In the genomic region with DNA sequence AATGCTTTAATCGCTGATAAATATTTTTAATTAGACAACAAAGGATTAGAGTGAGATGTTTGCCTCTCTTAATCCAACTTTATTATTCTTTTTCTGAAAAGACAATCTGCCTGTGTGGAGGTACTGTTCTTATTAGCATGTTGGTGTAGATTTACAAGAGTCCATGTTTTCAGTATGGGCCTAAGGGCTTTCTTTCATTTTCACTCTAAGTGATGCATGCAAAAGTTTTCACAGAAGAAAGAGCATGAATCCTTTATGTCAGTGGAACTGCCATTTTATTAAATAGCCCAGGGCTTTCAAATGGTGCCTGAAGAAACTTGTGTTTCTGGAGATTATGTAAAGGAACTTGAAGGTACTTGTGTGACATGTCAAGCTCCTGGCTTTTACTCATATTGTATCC, we compare ENCODE assay signal across 28 cellular contexts. TPM values are rescaled to one million over a fixed set of nuclear protein-coding genes. Genes with fewer than 3 reads are reported as not detected.
"Had no signal": no experiment of that assay in that cellular context is flagged by ENCODE, and none has a peak within 500 bp of the region (broad histone marks: within the 10 kb centered on the region; RNA-seq: fewer than 3 reads in every experiment).

No MANE protein-coding gene starts in this region.

- DNase-seq: activated CD4-positive, alpha-beta memory T cell treated with anti-CD3 and anti-CD28 coated beads, Interleukin-2, amount 10 ng/mL, durations not matched to agents 7 days and 5 days; activated CD4-positive, alpha-beta T cell treated with anti-CD3 and anti-CD28 coated beads for 36 hours; activated CD4-positive, alpha-beta T cell treated with anti-CD3 and anti-CD28 coated beads, Interleukin-2, amount 10 ng/mL, durations not matched to agents 24 days and 14 days; activated CD4-positive, CD25-positive, alpha-beta regulatory T cell; activated CD4-positive, CD25-positive, alpha-beta regulatory T cell treated with anti-CD3 and anti-CD28 coated beads, Interleukin-2, amount 50 U/mL, for 72 hours; activated CD8-positive, alpha-beta memory T cell treated with anti-CD3 and anti-CD28 coated beads, Interleukin-2, amount 50 U/mL, for 48 hours; activated gamma-delta T cell; activated naive CD4-positive, alpha-beta T cell; activated naive CD4-positive, alpha-beta T cell treated with anti-CD3 and anti-CD28 coated beads, Interleukin-2, amount 10 ng/mL, durations not matched to agents 7 days and 5 days; activated naive CD8-positive, alpha-beta T cell treated with anti-CD3 and anti-CD28 coated beads, Interleukin-2, amount 10 ng/mL, durations not matched to agents 7 days and 5 days; activated T-cell treated with anti-CD3 and anti-CD28 coated beads for 4 hours; activated T-cell treated with anti-CD3 and anti-CD28 coated beads, Interleukin-2, amount 50 U/mL, for 24 hours; activated T-cell treated with anti-CD3 and anti-CD28 coated beads, Interleukin-2, amount 50 U/mL, for 72 hours; effector CD4-positive, alpha-beta T cell; effector memory CD8-positive, alpha-beta T cell; erythroblast; head of caudate nucleus; T-helper 2 cell had no signal

- H3K27ac ChIP-seq: ascending aorta, breast epithelium, coronary artery, esophagus muscularis mucosa had no signal

- H3K9me3 ChIP-seq: ascending aorta, breast epithelium, esophagus muscularis mucosa had no signal

- H3K4me3 ChIP-seq: ascending aorta, breast epithelium, coronary artery, esophagus muscularis mucosa had no signal

- H3K27me3 ChIP-seq: ascending aorta, breast epithelium, esophagus muscularis mucosa had no signal

- H3K36me3 ChIP-seq: breast epithelium had no signal

- H3K4me1 ChIP-seq: ascending aorta, breast epithelium, esophagus muscularis mucosa had no signal

- ATAC-seq: activated CD4-positive, alpha-beta T cell treated with anti-CD3 and anti-CD28 coated beads for 36 hours; activated naive CD4-positive, alpha-beta T cell treated with anti-CD3 and anti-CD28 coated beads, Interleukin-2, amount 50 U/mL, for 72 hours; activated T-cell treated with anti-CD3 and anti-CD28 coated beads, Interleukin-2, amount 50 U/mL, for 72 hours; effector memory CD8-positive, alpha-beta T cell had no signal

RNA-seq across cellular contexts. Expression of a gene that starts 37.5 kb away (rescaled TPM):
- total RNA-seq: activated CD4-positive, alpha-beta memory T cell treated with anti-CD3 and anti-CD28 coated beads, Interleukin-2, amount 10 ng/mL, durations not matched to agents 7 days and 5 days; activated CD4-positive, alpha-beta T cell treated with anti-CD3 and anti-CD28 coated beads for 36 hours; activated CD4-positive, alpha-beta T cell treated with anti-CD3 and anti-CD28 coated beads, Interleukin-2, amount 10 ng/mL, durations not matched to agents 24 days and 14 days; activated naive CD4-positive, alpha-beta T cell treated with anti-CD3 and anti-CD28 coated beads, Interleukin-2, amount 50 U/mL, for 72 hours; activated naive CD8-positive, alpha-beta T cell treated with anti-CD3 and anti-CD28 coated beads, Interleukin-2, amount 10 ng/mL, durations not matched to agents 7 days and 5 days; activated T-cell treated with anti-CD3 and anti-CD28 coated beads, Interleukin-2, amount 50 U/mL, for 72 hours; cerebellum; fibroblast of villous mesenchyme; frontal cortex; T-helper 1 cell treated with Interleukin-12 subunit alpha and Interleukin-12 subunit beta and Interleukin-4 antibody, amounts not matched to agents 30 ng/mL and 1 ng/mL, for 36 hours had no signal
- polyA plus RNA-seq: fibroblast of lung had no signal
